In genomic region chrX:13911581-13911980, GRCh38 we compare ENCODE assay signal across 24 cellular contexts.
DNase-seq lines count a peak whose midpoint lies in the region; ATAC-seq and TF ChIP-seq lines count a peak whose summit lies in the region.
"Had no signal": no experiment of that assay in that cellular context is flagged by ENCODE, and none has a peak within 500 bp of the region (broad histone marks: within the 10 kb centered on the region; RNA-seq: fewer than 3 reads in every experiment).

No MANE protein-coding gene starts in this region.

- no peak for ATAC-seq in naive thymus-derived CD4-positive, alpha-beta T cell
- ATAC-seq: activated CD8-positive, alpha-beta T cell treated with anti-CD3 and anti-CD28 coated beads, Interleukin-2, amount 10 ng/mL, durations not matched to agents 7 days and 5 days; heart right ventricle; left lung; naive thymus-derived CD8-positive, alpha-beta T cell; stimulated activated effector memory CD8-positive, alpha-beta T cell treated with anti-CD3 and anti-CD28 coated beads, Interleukin-12 subunit alpha, Interleukin-12 subunit beta, amount 100 ng/mL, for 72 hours; T-helper 17 cell had no signal

- TF ChIP-seq POLR2A in vagina (IDR thresholded peaks at IDR 0.05) = no peak

- POLR2A ChIA-PET in naive thymus-derived CD4-positive, alpha-beta T cell (lab: Charles Lee) = no interaction called here

- no peak overlapping the region for H3K4me3 ChIP-seq in GM23248
- H3K4me3 ChIP-seq in naive thymus-derived CD4-positive, alpha-beta T cell (ENCODE audit: low read length) = no peak overlapping the region
- no peak overlapping the region for H3K4me3 ChIP-seq in Karpas-422 (ENCODE audit: low read length)
- no peak overlapping the region for H3K4me3 ChIP-seq in vagina
- H3K4me3 ChIP-seq: heart right ventricle, left lung, SJSA1, skin epidermis had no signal

- in situ Hi-C loops in GM23248 (cut with MboI) = no loop called here

- H3K4me1 Mint-ChIP-seq in naive thymus-derived CD4-positive, alpha-beta T cell = no peaks in the 10 kb centered on the region
- H3K4me1 Mint-ChIP-seq: CD4-positive, CD25-positive, alpha-beta regulatory T cell; naive thymus-derived CD8-positive, alpha-beta T cell; stimulated activated effector memory CD8-positive, alpha-beta T cell treated with anti-CD3 and anti-CD28 coated beads, Interleukin-12 subunit alpha, Interleukin-12 subunit beta, amount 100 ng/mL, for 72 hours; T-helper 17 cell had no signal

- H3K27ac Mint-ChIP-seq in naive thymus-derived CD4-positive, alpha-beta T cell = no peak overlapping the region
- H3K27ac Mint-ChIP-seq: activated CD8-positive, alpha-beta T cell treated with anti-CD3 and anti-CD28 coated beads, Interleukin-2, amount 10 ng/mL, durations not matched to agents 7 days and 5 days; CD4-positive, CD25-positive, alpha-beta regulatory T cell; dendritic cell treated with granulocyte-macrophage colony-stimulating factor and Interleukin-4, amounts not matched to agents 40 ng/mL and 50 ng/mL, for 4 days; naive thymus-derived CD8-positive, alpha-beta T cell; stimulated activated effector memory CD8-positive, alpha-beta T cell treated with anti-CD3 and anti-CD28 coated beads, Interleukin-12 subunit alpha, Interleukin-12 subunit beta, amount 100 ng/mL, for 72 hours; T-helper 17 cell had no signal

- 10% methylated on average over 1 of the region's 1 CpG for WGBS in GM23248 (ENCODE audit: low coverage in 1 of 2, low lambda C conversion rate in 2 of 2, missing lambda C conversion rate in 2 of 2), 2 experiments

- H3K9me3 ChIP-seq in GM23248 (ENCODE audit: low read depth) = no peaks in the 10 kb centered on the region
- no peaks in the 10 kb centered on the region for H3K9me3 ChIP-seq in naive thymus-derived CD4-positive, alpha-beta T cell (ENCODE audit: control insufficient read depth in 2 of 3, low read length in 3 of 3)
- H3K9me3 ChIP-seq in Karpas-422 (ENCODE audit: low read length) = no peaks in the 10 kb centered on the region
- H3K9me3 ChIP-seq in vagina = no peaks in the 10 kb centered on the region
- H3K9me3 ChIP-seq: heart right ventricle, left lung, SJSA1 had no signal

- H3K4me2 ChIP-seq in GM23248 (ENCODE audit: unreplicated experiment) (no peak overlapping the region), Karpas-422 (ENCODE audit: low read depth, low read length, poor library complexity, severe bottlenecking) (no peak overlapping the region)

- peaks cover 0 to 3% (median 0%) of the 10 kb centered on the region in 5 donors for H3K36me3 Mint-ChIP-seq in naive thymus-derived CD4-positive, alpha-beta T cell
- H3K36me3 Mint-ChIP-seq: CD4-positive, CD25-positive, alpha-beta regulatory T cell; naive thymus-derived CD8-positive, alpha-beta T cell; stimulated activated effector memory CD8-positive, alpha-beta T cell treated with anti-CD3 and anti-CD28 coated beads, Interleukin-12 subunit alpha, Interleukin-12 subunit beta, amount 100 ng/mL, for 72 hours had no signal

- H3K9me2 ChIP-seq in GM23248 (ENCODE audit: insufficient read depth) (no peaks in the 10 kb centered on the region), Karpas-422 (replicated peaks; ENCODE audit: insufficient read depth, low read length) (no peaks in the 10 kb centered on the region)

- no peaks in the 10 kb centered on the region for H3F3A ChIP-seq in GM23248 (ENCODE audit: insufficient read depth)

- no peaks in the 10 kb centered on the region for H3K27me3 Mint-ChIP-seq in naive thymus-derived CD4-positive, alpha-beta T cell
- H3K27me3 Mint-ChIP-seq: dendritic cell treated with granulocyte-macrophage colony-stimulating factor and Interleukin-4, amounts not matched to agents 40 ng/mL and 50 ng/mL, for 4 days; T-helper 17 cell had no signal

- DNase-seq in GM23248 (peak; percentile 64), astrocyte of the hippocampus (ENCODE audit: low read depth, low spot score) (peak; percentile 55), fibroblast of peridontal ligament (ENCODE audit: extremely low read depth) (peak; percentile 67), substantia nigra (lab: John Stamatoyannopoulos, UW) (no peak), Karpas-422 (no peak), vagina (ENCODE audit: extremely low spot score in 2 of 2) (no peak)
- DNase-seq in naive thymus-derived CD4-positive, alpha-beta T cell = no peak
- no peak for DNase-seq in activated CD8-positive, alpha-beta memory T cell treated with anti-CD3 and anti-CD28 coated beads, Interleukin-2, amount 50 U/mL, for 4 hours
- DNase-seq: activated CD4-positive, alpha-beta T cell treated with anti-CD3 and anti-CD28 coated beads for 1 hour; activated CD8-positive, alpha-beta T cell treated with anti-CD3 and anti-CD28 coated beads, Interleukin-2, amount 10 ng/mL, durations not matched to agents 7 days and 5 days; activated effector memory CD4-positive, alpha-beta T cell treated with anti-CD3 and anti-CD28 coated beads, Interleukin-2, amount 50 U/mL, for 16 hours; CD4-positive, CD25-positive, alpha-beta regulatory T cell; heart right ventricle; left lung; mesendoderm; naive thymus-derived CD8-positive, alpha-beta T cell; NCI-H2171; NCI-H524 treated with DMSO at 0.1 percent for 48 hours; occipital lobe; T-helper 17 cell had no signal

- H3K4me1 ChIP-seq in GM23248 (ENCODE audit: insufficient read depth) = no peaks in the 10 kb centered on the region
- no peaks in the 10 kb centered on the region for H3K4me1 ChIP-seq in naive thymus-derived CD4-positive, alpha-beta T cell (ENCODE audit: control insufficient read depth in 2 of 2, insufficient read depth in 2 of 2, low read length in 2 of 2)
- no peaks in the 10 kb centered on the region for H3K4me1 ChIP-seq in Karpas-422 (ENCODE audit: low read length)
- no peaks in the 10 kb centered on the region for H3K4me1 ChIP-seq in vagina
- H3K4me1 ChIP-seq: heart right ventricle, left lung, SJSA1 had no signal

- no peak overlapping the region for H3K27ac ChIP-seq in GM23248
- peak overlapping the region; percentile 55 for H3K27ac ChIP-seq in substantia nigra (ENCODE audit: low read depth, low read length, poor library complexity, severe bottlenecking)
- no peak overlapping the region for H3K27ac ChIP-seq in naive thymus-derived CD4-positive, alpha-beta T cell (ENCODE audit: low read depth, low read length)
- H3K27ac ChIP-seq in Karpas-422 (ENCODE audit: low read length) = no peak overlapping the region
- no peak overlapping the region for H3K27ac ChIP-seq in vagina
- H3K27ac ChIP-seq: heart right ventricle, left lung, SJSA1, skin epidermis had no signal

- intact Hi-C loops in naive thymus-derived CD4-positive, alpha-beta T cell (cut with micrococcal nuclease) = no loop called here
- intact Hi-C loops in vagina (cut with DNase I) = no loop called here

- peaks cover 0 to 4% (median 0%) of the 10 kb centered on the region in 11 donors for H3K9me3 Mint-ChIP-seq in naive thymus-derived CD4-positive, alpha-beta T cell
- H3K9me3 Mint-ChIP-seq: CD4-positive, CD25-positive, alpha-beta regulatory T cell; dendritic cell treated with granulocyte-macrophage colony-stimulating factor and Interleukin-4, amounts not matched to agents 40 ng/mL and 50 ng/mL, for 4 days; stimulated activated effector memory CD8-positive, alpha-beta T cell treated with anti-CD3 and anti-CD28 coated beads, Interleukin-12 subunit alpha, Interleukin-12 subunit beta, amount 100 ng/mL, for 72 hours had no signal

- H3K79me2 ChIP-seq in GM23248 (ENCODE audit: insufficient read depth) = no peaks in the 10 kb centered on the region
- H3K79me2 ChIP-seq in Karpas-422 (ENCODE audit: low read length) = no peaks in the 10 kb centered on the region

- no peak for TF ChIP-seq CTCF in vagina (IDR thresholded peaks at IDR 0.05)

- H3K4me3 Mint-ChIP-seq in naive thymus-derived CD4-positive, alpha-beta T cell = no peak overlapping the region
- H3K4me3 Mint-ChIP-seq: activated CD8-positive, alpha-beta T cell treated with anti-CD3 and anti-CD28 coated beads, Interleukin-2, amount 10 ng/mL, durations not matched to agents 7 days and 5 days; CD4-positive, CD25-positive, alpha-beta regulatory T cell; dendritic cell treated with granulocyte-macrophage colony-stimulating factor and Interleukin-4, amounts not matched to agents 40 ng/mL and 50 ng/mL, for 4 days; naive thymus-derived CD8-positive, alpha-beta T cell; stimulated activated effector memory CD8-positive, alpha-beta T cell treated with anti-CD3 and anti-CD28 coated beads, Interleukin-12 subunit alpha, Interleukin-12 subunit beta, amount 100 ng/mL, for 72 hours; T-helper 17 cell had no signal

- CTCF ChIA-PET in naive thymus-derived CD4-positive, alpha-beta T cell (lab: Charles Lee) = no interaction called here

- H3K36me3 ChIP-seq in GM23248 (ENCODE audit: low read depth) = no peaks in the 10 kb centered on the region
- H3K36me3 ChIP-seq in naive thymus-derived CD4-positive, alpha-beta T cell (ENCODE audit: control insufficient read depth in 2 of 3, insufficient read depth in 3 of 3, low read length in 3 of 3) = no peaks in the 10 kb centered on the region
- no peaks in the 10 kb centered on the region for H3K36me3 ChIP-seq in Karpas-422 (ENCODE audit: insufficient read depth, low read length)
- H3K36me3 ChIP-seq in vagina = no peaks in the 10 kb centered on the region
- H3K36me3 ChIP-seq: heart right ventricle, left lung, SJSA1 had no signal

- no peak overlapping the region for H2AFZ ChIP-seq in GM23248
- H2AFZ ChIP-seq in Karpas-422 (ENCODE audit: low read length) = no peak overlapping the region

- no peak overlapping the region for H3K9ac ChIP-seq in GM23248
- no peak overlapping the region for H3K9ac ChIP-seq in Karpas-422 (ENCODE audit: low read length)

- H3K27me3 ChIP-seq in GM23248 (replicated peaks; ENCODE audit: insufficient read depth) = no peaks in the 10 kb centered on the region
- H3K27me3 ChIP-seq in naive thymus-derived CD4-positive, alpha-beta T cell (ENCODE audit: control insufficient read depth in 2 of 2, insufficient read depth in 2 of 2, low read length in 2 of 2) = no peaks in the 10 kb centered on the region
- 0 out of 2 replicates have a peak, but pooled peaks cover 2% of the 10 kb centered on the region for H3K27me3 ChIP-seq in Karpas-422 (ENCODE audit: low read length)
- H3K27me3 ChIP-seq in vagina = no peaks in the 10 kb centered on the region
- H3K27me3 ChIP-seq: SJSA1 had no signal

- H4K20me1 ChIP-seq in GM23248 (ENCODE audit: insufficient read depth) (no peaks in the 10 kb centered on the region), Karpas-422 (ENCODE audit: insufficient read depth, low read depth, low read length) (no peaks in the 10 kb centered on the region)

Comparison
In these comparisons a context has a peak if more than half of its experiments do, and no peak if none do; other contexts are left out.
1. DNase-seq: peak in GM23248 (single experiment), astrocyte of the hippocampus (single experiment) and fibroblast of peridontal ligament (single experiment); none in substantia nigra (0 of 49), naive thymus-derived CD4-positive, alpha-beta T cell (0 of 9), Karpas-422 (single experiment), activated CD8-positive, alpha-beta memory T cell treated with anti-CD3 and anti-CD28 coated beads, Interleukin-2, amount 50 U/mL, for 4 hours (single experiment) and vagina (0 of 2).